In genomic region chr6:149966319-149966718, GRCh38 we compare ENCODE assay signal across 11 cellular contexts. TPM values are rescaled to one million over a fixed set of nuclear protein-coding genes. Genes with fewer than 3 reads are reported as not detected.
DNase-seq lines count a peak whose midpoint lies in the region; ATAC-seq and TF ChIP-seq lines count a peak whose summit lies in the region.
"Not testable (repeated sequence)": the region's sequence is repeated elsewhere in the genome, so short reads cannot be mapped to it uniquely, and the experiment has no call there.
"Had no signal": no experiment of that assay in that cellular context is flagged by ENCODE, and none has a peak within 500 bp of the region (broad histone marks: within the 10 kb centered on the region; RNA-seq: fewer than 3 reads in every experiment).

No MANE protein-coding gene starts in this region.

- ATAC-seq in central memory CD8-positive, alpha-beta T cell (replicated peaks; ENCODE audit: extremely low read depth, poor library complexity, severe bottlenecking); natural killer cell; stimulated activated effector memory CD8-positive, alpha-beta T cell treated with anti-CD3 and anti-CD28 coated beads, Interleukin-12 subunit alpha, Interleukin-12 subunit beta, amount 100 ng/mL, for 72 hours: not testable (repeated sequence)

- not testable (repeated sequence) for TF ChIP-seq CTCF in Calu3 (IDR thresholded peaks at IDR 0.05; ENCODE audit: unreplicated experiment); natural killer cell (IDR thresholded peaks at IDR 0.05)

- H3K27ac Mint-ChIP-seq in Calu3 (ENCODE audit: unreplicated experiment) (peak overlapping the region; percentile 33), natural killer cell (peak overlapping the region in 1 of 2 donors; percentile 86)
- H3K27ac Mint-ChIP-seq in activated CD4-positive, alpha-beta T cell treated with anti-CD3 and anti-CD28 coated beads, Interleukin-2, amount 10 ng/mL, durations not matched to agents 24 days and 14 days; activated T-helper 1 cell treated with anti-CD3 and anti-CD28 coated beads, Interleukin-12 subunit alpha, Interleukin-12 subunit beta, Interleukin-2, Interleukin-4 antibody, amounts not matched to agents 30 ng/mL and 10 ng/mL and 1 ng/mL, durations not matched to agents 14 hours and 24 hours and 36 hours; central memory CD8-positive, alpha-beta T cell (ENCODE audit: low read depth); immature natural killer cell; stimulated activated effector memory CD8-positive, alpha-beta T cell treated with anti-CD3 and anti-CD28 coated beads, Interleukin-12 subunit alpha, Interleukin-12 subunit beta, amount 100 ng/mL, for 72 hours: not testable (repeated sequence)

- CTCF ChIA-PET in Calu3 (lab: Charles Lee) = not testable (repeated sequence)

- peaks cover 23% of the 10 kb centered on the region for H3K36me3 Mint-ChIP-seq in Calu3 (ENCODE audit: insufficient read depth, unreplicated experiment)
- not testable (repeated sequence) for H3K36me3 Mint-ChIP-seq in activated CD4-positive, alpha-beta T cell treated with anti-CD3 and anti-CD28 coated beads, Interleukin-2, amount 10 ng/mL, durations not matched to agents 24 days and 14 days (ENCODE audit: low read depth); activated T-helper 1 cell treated with anti-CD3 and anti-CD28 coated beads, Interleukin-12 subunit alpha, Interleukin-12 subunit beta, Interleukin-2, Interleukin-4 antibody, amounts not matched to agents 30 ng/mL and 10 ng/mL and 1 ng/mL, durations not matched to agents 14 hours and 24 hours and 36 hours (ENCODE audit: low read depth); central memory CD8-positive, alpha-beta T cell (ENCODE audit: insufficient read depth); immature natural killer cell; natural killer cell
- peaks cover 28% of the 10 kb centered on the region for H3K36me3 Mint-ChIP-seq in stimulated activated effector memory CD8-positive, alpha-beta T cell treated with anti-CD3 and anti-CD28 coated beads, Interleukin-12 subunit alpha, Interleukin-12 subunit beta, amount 100 ng/mL, for 72 hours

- H3K27me3 Mint-ChIP-seq in Calu3 (ENCODE audit: unreplicated experiment) (peaks cover 16% of the 10 kb centered on the region), immature natural killer cell (ENCODE audit: low read depth in 3 of 3) (peaks cover 27 to 53% (median 39%) of the 10 kb centered on the region in 3 donors), natural killer cell (ENCODE audit: low read depth in 2 of 2) (peaks cover 77 to 85% of the 10 kb centered on the region in 2 donors)
- peaks cover 72% of the 10 kb centered on the region for H3K27me3 Mint-ChIP-seq in activated CD4-positive, alpha-beta T cell treated with anti-CD3 and anti-CD28 coated beads, Interleukin-2, amount 10 ng/mL, durations not matched to agents 24 days and 14 days
- peaks cover 65% of the 10 kb centered on the region for H3K27me3 Mint-ChIP-seq in activated T-helper 1 cell treated with anti-CD3 and anti-CD28 coated beads, Interleukin-12 subunit alpha, Interleukin-12 subunit beta, Interleukin-2, Interleukin-4 antibody, amounts not matched to agents 30 ng/mL and 10 ng/mL and 1 ng/mL, durations not matched to agents 14 hours and 24 hours and 36 hours (ENCODE audit: insufficient read depth)
- peaks cover 94% of the 10 kb centered on the region for H3K27me3 Mint-ChIP-seq in central memory CD8-positive, alpha-beta T cell

- intact Hi-C loops in Calu3 (cut with micrococcal nuclease; ENCODE audit: unreplicated experiment); activated CD4-positive, alpha-beta T cell treated with anti-CD3 and anti-CD28 coated beads, Interleukin-2, amount 10 ng/mL, durations not matched to agents 24 days and 14 days (cut with micrococcal nuclease); natural killer cell (cut with micrococcal nuclease): not testable (repeated sequence)
- intact Hi-C loops in activated T-helper 1 cell treated with anti-CD3 and anti-CD28 coated beads, Interleukin-12 subunit alpha, Interleukin-12 subunit beta, Interleukin-2, Interleukin-4 antibody, amounts not matched to agents 30 ng/mL and 10 ng/mL and 1 ng/mL, durations not matched to agents 14 hours and 24 hours and 36 hours (cut with micrococcal nuclease) = loop anchor here (10.0 kb wide), 1 partner anchor 1488 kb away; the partner anchor contains the start of gene RMND1

- DNase-seq in Calu3; activated CD4-positive, alpha-beta T cell treated with anti-CD3 and anti-CD28 coated beads, Interleukin-2, amount 10 ng/mL, durations not matched to agents 24 days and 14 days; activated T-helper 1 cell treated with anti-CD3 and anti-CD28 coated beads, Interleukin-12 subunit alpha, Interleukin-12 subunit beta, Interleukin-2, Interleukin-4 antibody, amounts not matched to agents 30 ng/mL and 10 ng/mL and 1 ng/mL, durations not matched to agents 14 hours and 24 hours and 36 hours (ENCODE audit: low spot score); central memory CD8-positive, alpha-beta T cell (ENCODE audit: low spot score in 2 of 2); immature natural killer cell; natural killer cell; stimulated activated effector memory CD8-positive, alpha-beta T cell treated with anti-CD3 and anti-CD28 coated beads, Interleukin-12 subunit alpha, Interleukin-12 subunit beta, amount 100 ng/mL, for 72 hours (ENCODE audit: low spot score in 2 of 2): not testable (repeated sequence)

- BruUV-seq in Calu3 (replicated peaks; lab: Mats Ljungman, UMichigan) = not testable (repeated sequence)

- not testable (repeated sequence) for H3K9me3 Mint-ChIP-seq in Calu3 (ENCODE audit: low read depth, unreplicated experiment); activated CD4-positive, alpha-beta T cell treated with anti-CD3 and anti-CD28 coated beads, Interleukin-2, amount 10 ng/mL, durations not matched to agents 24 days and 14 days; activated T-helper 1 cell treated with anti-CD3 and anti-CD28 coated beads, Interleukin-12 subunit alpha, Interleukin-12 subunit beta, Interleukin-2, Interleukin-4 antibody, amounts not matched to agents 30 ng/mL and 10 ng/mL and 1 ng/mL, durations not matched to agents 14 hours and 24 hours and 36 hours; central memory CD8-positive, alpha-beta T cell; immature natural killer cell; natural killer cell; stimulated activated effector memory CD8-positive, alpha-beta T cell treated with anti-CD3 and anti-CD28 coated beads, Interleukin-12 subunit alpha, Interleukin-12 subunit beta, amount 100 ng/mL, for 72 hours

- H3K4me1 Mint-ChIP-seq in Calu3 (ENCODE audit: low read depth, unreplicated experiment) = not testable (repeated sequence)
- peaks cover 33% of the 10 kb centered on the region for H3K4me1 Mint-ChIP-seq in activated CD4-positive, alpha-beta T cell treated with anti-CD3 and anti-CD28 coated beads, Interleukin-2, amount 10 ng/mL, durations not matched to agents 24 days and 14 days
- peaks cover 33% of the 10 kb centered on the region for H3K4me1 Mint-ChIP-seq in activated T-helper 1 cell treated with anti-CD3 and anti-CD28 coated beads, Interleukin-12 subunit alpha, Interleukin-12 subunit beta, Interleukin-2, Interleukin-4 antibody, amounts not matched to agents 30 ng/mL and 10 ng/mL and 1 ng/mL, durations not matched to agents 14 hours and 24 hours and 36 hours (ENCODE audit: low read depth)
- peaks cover 34% of the 10 kb centered on the region for H3K4me1 Mint-ChIP-seq in central memory CD8-positive, alpha-beta T cell
- peaks cover 26 to 29% of the 10 kb centered on the region in 2 donors for H3K4me1 Mint-ChIP-seq in immature natural killer cell
- H3K4me1 Mint-ChIP-seq in natural killer cell = peaks cover 24 to 32% of the 10 kb centered on the region in 2 donors
- H3K4me1 Mint-ChIP-seq in stimulated activated effector memory CD8-positive, alpha-beta T cell treated with anti-CD3 and anti-CD28 coated beads, Interleukin-12 subunit alpha, Interleukin-12 subunit beta, amount 100 ng/mL, for 72 hours = peaks cover 35% of the 10 kb centered on the region

- H3K4me3 Mint-ChIP-seq in Calu3 (ENCODE audit: low read depth, unreplicated experiment) = not testable (repeated sequence)
- H3K4me3 Mint-ChIP-seq in activated CD4-positive, alpha-beta T cell treated with anti-CD3 and anti-CD28 coated beads, Interleukin-2, amount 10 ng/mL, durations not matched to agents 24 days and 14 days = peak overlapping the region; percentile 95
- H3K4me3 Mint-ChIP-seq in activated T-helper 1 cell treated with anti-CD3 and anti-CD28 coated beads, Interleukin-12 subunit alpha, Interleukin-12 subunit beta, Interleukin-2, Interleukin-4 antibody, amounts not matched to agents 30 ng/mL and 10 ng/mL and 1 ng/mL, durations not matched to agents 14 hours and 24 hours and 36 hours = peak overlapping the region; percentile 91
- H3K4me3 Mint-ChIP-seq in central memory CD8-positive, alpha-beta T cell = peak overlapping the region; percentile 86
- peak overlapping the region in 3 of 5 donors; percentile 51 to 95 (median 89) for H3K4me3 Mint-ChIP-seq in immature natural killer cell
- H3K4me3 Mint-ChIP-seq in natural killer cell = peak overlapping the region; percentile 96
- H3K4me3 Mint-ChIP-seq in stimulated activated effector memory CD8-positive, alpha-beta T cell treated with anti-CD3 and anti-CD28 coated beads, Interleukin-12 subunit alpha, Interleukin-12 subunit beta, amount 100 ng/mL, for 72 hours = peak overlapping the region; percentile 92

RNA-seq across cellular contexts. Expression of gene ULBP1, which starts 2.6 kb away (rescaled TPM):
- 2.2 and 2.5 TPM in 2 replicates for total RNA-seq in Calu3 (2022)
- 0.49 and 0.76 TPM in 2 replicates for total RNA-seq in activated CD4-positive, alpha-beta T cell treated with anti-CD3 and anti-CD28 coated beads, Interleukin-2, amount 10 ng/mL, durations not matched to agents 24 days and 14 days
- total RNA-seq in activated T-helper 1 cell treated with anti-CD3 and anti-CD28 coated beads, Interleukin-12 subunit alpha, Interleukin-12 subunit beta, Interleukin-2, Interleukin-4 antibody, amounts not matched to agents 30 ng/mL and 10 ng/mL and 1 ng/mL, durations not matched to agents 14 hours and 24 hours and 36 hours = 0.91 and 0.99 TPM in 2 replicates
- not detected for polyA plus RNA-seq in immature natural killer cell
- total RNA-seq in natural killer cell = under 1 TPM in 2 of 3 donors, not detected in 1; 0.18 to 0.23 TPM
- total RNA-seq: G401, Peyer's patch had no signal

RNA-seq across cellular contexts. Expression of gene ULBP2, which starts 24.5 kb away (rescaled TPM):
- total RNA-seq in Calu3 (2022) (7.1 and 7.6 TPM in 2 replicates), natural killer cell (1 to 10 TPM in 2 of 3 donors, under 1 TPM in 1; 0.98 to 2.4 (median 2.4) TPM)
- 0.40 and 0.47 TPM in 2 replicates for total RNA-seq in activated CD4-positive, alpha-beta T cell treated with anti-CD3 and anti-CD28 coated beads, Interleukin-2, amount 10 ng/mL, durations not matched to agents 24 days and 14 days
- total RNA-seq in activated T-helper 1 cell treated with anti-CD3 and anti-CD28 coated beads, Interleukin-12 subunit alpha, Interleukin-12 subunit beta, Interleukin-2, Interleukin-4 antibody, amounts not matched to agents 30 ng/mL and 10 ng/mL and 1 ng/mL, durations not matched to agents 14 hours and 24 hours and 36 hours = 0.32 and 0.65 TPM in 2 replicates
- polyA plus RNA-seq in immature natural killer cell = under 1 TPM in 2 of 3 donors, not detected in 1; 0.83 to 0.88 TPM
- total RNA-seq: Peyer's patch had no signal

RNA-seq across cellular contexts. Expression of gene RAET1G, which starts 43.4 kb away (rescaled TPM):
- total RNA-seq in Calu3 (2022) = 0.54 TPM in 1 of 2 replicates, not detected in the other
- total RNA-seq in activated CD4-positive, alpha-beta T cell treated with anti-CD3 and anti-CD28 coated beads, Interleukin-2, amount 10 ng/mL, durations not matched to agents 24 days and 14 days = not detected in 2 replicates
- total RNA-seq in activated T-helper 1 cell treated with anti-CD3 and anti-CD28 coated beads, Interleukin-12 subunit alpha, Interleukin-12 subunit beta, Interleukin-2, Interleukin-4 antibody, amounts not matched to agents 30 ng/mL and 10 ng/mL and 1 ng/mL, durations not matched to agents 14 hours and 24 hours and 36 hours = 0.18 TPM in 1 of 2 replicates, not detected in the other
- not detected for polyA plus RNA-seq in immature natural killer cell
- under 1 TPM in 1 of 3 donors, not detected in 2; 0.43 TPM for total RNA-seq in natural killer cell
- total RNA-seq: G401, Peyer's patch had no signal

RNA-seq across cellular contexts. Expression of gene RAET1L, which starts 59.0 kb away (rescaled TPM):
- 1.3 and 2.3 TPM in 2 replicates for total RNA-seq in Calu3 (2022)
- total RNA-seq in activated CD4-positive, alpha-beta T cell treated with anti-CD3 and anti-CD28 coated beads, Interleukin-2, amount 10 ng/mL, durations not matched to agents 24 days and 14 days = not detected in 2 replicates
- total RNA-seq in activated T-helper 1 cell treated with anti-CD3 and anti-CD28 coated beads, Interleukin-12 subunit alpha, Interleukin-12 subunit beta, Interleukin-2, Interleukin-4 antibody, amounts not matched to agents 30 ng/mL and 10 ng/mL and 1 ng/mL, durations not matched to agents 14 hours and 24 hours and 36 hours = not detected in 2 replicates
- polyA plus RNA-seq in immature natural killer cell = not detected
- total RNA-seq in natural killer cell = not detected
- total RNA-seq: A673, G401, IMR-90, Peyer's patch had no signal
- polyA plus RNA-seq: IMR-90 had no signal
